Comparison of ENCODE assay signal across 8 cellular contexts in genomic region chr3:23944007-23944760, GRCh38. TPM values are rescaled to one million over a fixed set of nuclear protein-coding genes. Genes with fewer than 3 reads are reported as not detected.
DNase-seq lines count a peak whose midpoint lies in the region; ATAC-seq and TF ChIP-seq lines count a peak whose summit lies in the region.

No MANE protein-coding gene starts in this region.

- no peak overlapping the region for H3K27ac ChIP-seq in CD8-positive, alpha-beta T cell (ENCODE audit: low read depth, low read length)
- peak overlapping the region; percentile 99 for H3K27ac ChIP-seq in ectodermal cell (ENCODE audit: insufficient read depth, low read depth, low read length, poor library complexity, severe bottlenecking)
- H3K27ac ChIP-seq in osteoblast (ENCODE audit: low read depth, low read length), result no peak overlapping the region

- no peak for ATAC-seq in CD8-positive, alpha-beta T cell
- ATAC-seq in left colon, result no peak

- peak overlapping the region; percentile 84 for H3K27ac Mint-ChIP-seq in CD8-positive, alpha-beta T cell

- H3K79me2 ChIP-seq in osteoblast (ENCODE audit: insufficient read depth, low read length), result peaks cover 25% of the 10 kb centered on the region

- no peaks in the 10 kb centered on the region for H3K27me3 Mint-ChIP-seq in CD8-positive, alpha-beta T cell (ENCODE audit: low read depth)

- peaks cover 28% of the 10 kb centered on the region for H3K4me1 ChIP-seq in CD8-positive, alpha-beta T cell (ENCODE audit: insufficient read depth, low read length)
- H3K4me1 ChIP-seq in ectodermal cell (ENCODE audit: control insufficient read depth, insufficient read depth, low read length), result peaks cover 13% of the 10 kb centered on the region
- H3K4me1 ChIP-seq in osteoblast (ENCODE audit: insufficient read depth, low read length), result peaks cover 23% of the 10 kb centered on the region

- peaks cover 28% of the 10 kb centered on the region for H3K4me1 Mint-ChIP-seq in CD8-positive, alpha-beta T cell (ENCODE audit: low read depth)

- no peaks in the 10 kb centered on the region for H3K9me3 Mint-ChIP-seq in CD8-positive, alpha-beta T cell

- H3K36me3 ChIP-seq in CD8-positive, alpha-beta T cell (ENCODE audit: insufficient read depth, low read length), result no peaks in the 10 kb centered on the region
- H3K36me3 ChIP-seq in ectodermal cell (ENCODE audit: control insufficient read depth, insufficient read depth, low read length), result no peaks in the 10 kb centered on the region
- no peaks in the 10 kb centered on the region for H3K36me3 ChIP-seq in osteoblast (ENCODE audit: insufficient read depth, low read length)

- peak overlapping the region; percentile 77 for H3K4me3 Mint-ChIP-seq in CD8-positive, alpha-beta T cell

- H3K27me3 ChIP-seq in CD8-positive, alpha-beta T cell (ENCODE audit: insufficient read depth, low read length), result no peaks in the 10 kb centered on the region
- no peaks in the 10 kb centered on the region for H3K27me3 ChIP-seq in ectodermal cell (ENCODE audit: control insufficient read depth, insufficient read depth, low read length, poor library complexity, severe bottlenecking)
- H3K27me3 ChIP-seq in osteoblast (ENCODE audit: insufficient read depth, low read length), result peaks cover 12% of the 10 kb centered on the region

- intact Hi-C loops in CD8-positive, alpha-beta T cell (cut with DNase I, micrococcal nuclease), result loop anchor here (2.0 to 10.0 kb wide), 3 partner anchors 135 to 1841 kb away; partner anchors contain the start of genes NGLY1 (in 1 of the 2) and UBE2E1 (in 1 of the 2)
- intact Hi-C loops in left colon (cut with DNase I, micrococcal nuclease), result no loop called here

- 6 to 8% methylated on average over 13 of the region's 13 CpGs for WGBS in ectodermal cell, 2 experiments

- no peak overlapping the region for H2AFZ ChIP-seq in osteoblast (ENCODE audit: low read length)

- H3K9me3 ChIP-seq in CD8-positive, alpha-beta T cell (ENCODE audit: low read length), result no peaks in the 10 kb centered on the region
- H3K9me3 ChIP-seq in ectodermal cell (ENCODE audit: control insufficient read depth, low read length) (no peaks in the 10 kb centered on the region), osteoblast (ENCODE audit: low read depth, low read length) (no peaks in the 10 kb centered on the region)

- H3K4me3 ChIP-seq in CD8-positive, alpha-beta T cell (ENCODE audit: low read depth, low read length), result peak overlapping the region; percentile 20
- H3K4me3 ChIP-seq in ectodermal cell (ENCODE audit: insufficient read depth, low read depth, low read length) (peak overlapping the region; percentile 64), osteoblast (ENCODE audit: insufficient read depth, low read length) (peak overlapping the region; percentile 93)

- peaks cover 5% of the 10 kb centered on the region for H3K36me3 Mint-ChIP-seq in CD8-positive, alpha-beta T cell

- TF ChIP-seq CTCF in CD8-positive, alpha-beta T cell (IDR thresholded peaks at IDR 0.05), result no peak
- TF ChIP-seq CTCF in osteoblast (IDR thresholded peaks at IDR 0.05; ENCODE audit: extremely low read depth, low read depth, low read length), result no peak

- POLR2A ChIA-PET in CD8-positive, alpha-beta T cell (lab: Charles Lee), result interaction anchor here (0.7 to 2.4 kb wide), 4 partner anchors 19 to 47 kb away, joined by 3 to 30 read pairs (median 4); partner anchors contain the start of genes NKIRAS1 and RPL15

- DNase-seq in CD8-positive, alpha-beta T cell, result no peak
- DNase-seq in NAMALWA (ENCODE audit: low spot score) (peak; percentile 39), osteoblast (ENCODE audit: insufficient read length, low spot score, missing footprints) (no peak), left colon (no peak), NCI-H2227 treated with DMSO at 0.1 percent for 48 hours (lab: John Stamatoyannopoulos, UW) (no peak), AML-193 (lab: John Stamatoyannopoulos, UW) (no peak)
- no peak for DNase-seq in activated CD4-positive, CD25-positive, alpha-beta regulatory T cell treated with anti-CD3 and anti-CD28 coated beads, Interleukin-2, amount 50 U/mL, for 72 hours

- CTCF ChIA-PET in CD8-positive, alpha-beta T cell (lab: Charles Lee), result interaction anchor here (1.0 kb wide), 1 partner anchor 27 kb away, joined by 3 read pairs; the partner anchor contains the start of gene RPL15

- peak overlapping the region; percentile 87 for H3K4me2 ChIP-seq in osteoblast (ENCODE audit: insufficient read depth, low read length)

- H4K20me1 ChIP-seq in osteoblast (ENCODE audit: insufficient read depth, low read length), result peaks cover 29% of the 10 kb centered on the region

RNA-seq across cellular contexts. Expression of gene NR1D2, which starts 0.9 kb away (rescaled TPM):
- 100 to 1,000 TPM; 126 to 129 TPM for total RNA-seq in CD8-positive, alpha-beta T cell
- polyA plus RNA-seq in ectodermal cell (2013, experiment 1 of 4), result 25.6 TPM
- polyA plus RNA-seq in ectodermal cell (2013, experiment 2 of 4), result 32.7 TPM
- polyA plus RNA-seq in ectodermal cell (2013, experiment 3 of 4), result 28.5 TPM
- polyA plus RNA-seq in ectodermal cell (2013, experiment 4 of 4), result 31.3 TPM
- total RNA-seq in osteoblast (70.6 and 77.5 TPM in 2 replicates), left colon (10 to 100 TPM; 23.1 to 29.4 TPM)

RNA-seq across cellular contexts. Expression of gene RPL15, which starts 27.3 kb away (rescaled TPM):
- 1,000 to 10,000 TPM; 2,460 to 2,470 TPM for total RNA-seq in CD8-positive, alpha-beta T cell
- 4,045 TPM for polyA plus RNA-seq in ectodermal cell (2013, experiment 1 of 4)
- polyA plus RNA-seq in ectodermal cell (2013, experiment 2 of 4), result 4,224 TPM
- 3,979 TPM for polyA plus RNA-seq in ectodermal cell (2013, experiment 3 of 4)
- 4,396 TPM for polyA plus RNA-seq in ectodermal cell (2013, experiment 4 of 4)
- total RNA-seq in osteoblast, result 1,871 and 2,086 TPM in 2 replicates
- total RNA-seq in left colon, result 1,000 to 10,000 TPM; 1,192 to 1,307 TPM

RNA-seq across cellular contexts. Expression of gene NKIRAS1, which starts 27.4 kb away (rescaled TPM):
- 1 to 10 TPM; 4.5 to 6.2 TPM for total RNA-seq in CD8-positive, alpha-beta T cell
- polyA plus RNA-seq in ectodermal cell (2013, experiment 1 of 4), result 8.8 TPM
- 9.8 TPM for polyA plus RNA-seq in ectodermal cell (2013, experiment 2 of 4)
- 6.9 TPM for polyA plus RNA-seq in ectodermal cell (2013, experiment 3 of 4)
- 8.9 TPM for polyA plus RNA-seq in ectodermal cell (2013, experiment 4 of 4)
- 11.9 and 14.7 TPM in 2 replicates for total RNA-seq in osteoblast
- 1 to 10 TPM; 3.4 to 5.4 TPM for total RNA-seq in left colon

Comparison
In these comparisons a context has a peak if more than half of its experiments do, and no peak if none do; other contexts are left out.
1. H3K4me3 ChIP-seq: peak in every context shown above with its lines; median percentile 93 in osteoblast; 64 in ectodermal cell; 20 in CD8-positive, alpha-beta T cell.
2. intact Hi-C loops: an anchor here in CD8-positive, alpha-beta T cell (2.0 to 10.0 kb wide); none called in left colon.